20 cellular contexts compared by ENCODE assay signal in the genomic region with DNA sequence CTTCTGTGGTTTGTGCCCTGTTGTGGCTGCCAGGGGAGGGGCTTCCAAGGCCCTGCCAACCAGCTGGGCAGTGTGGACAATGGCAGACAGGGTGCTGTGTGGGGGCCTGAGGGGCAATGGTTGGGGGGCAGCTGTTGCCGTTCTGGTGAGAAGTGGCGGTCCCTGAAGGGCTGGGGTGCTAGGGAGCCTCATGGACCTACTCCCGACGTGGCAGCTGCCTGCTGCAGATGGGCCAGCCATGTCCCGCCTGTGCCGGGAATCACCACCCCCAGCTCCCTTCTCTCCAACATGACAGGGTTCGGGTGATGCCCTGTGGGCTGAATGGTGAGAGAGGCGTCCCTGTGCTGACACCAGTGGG.
DNase-seq lines count a peak whose midpoint lies in the region; ATAC-seq, FAIRE-seq and TF ChIP-seq lines count a peak whose summit lies in the region.
"Had no signal": no experiment of that assay in that cellular context is flagged by ENCODE, and none has a peak within 500 bp of the region (broad histone marks: within the 10 kb centered on the region; RNA-seq: fewer than 3 reads in every experiment).

No MANE protein-coding gene starts in this region.

- no peak for TF ChIP-seq POLR2A in spleen (IDR thresholded peaks at IDR 0.05)

- H3K4me3 ChIP-seq in kidney (ENCODE audit: low read length in 2 of 2), result no peak overlapping the region
- no peak overlapping the region for H3K4me3 ChIP-seq in spleen
- H3K4me3 ChIP-seq: adrenal gland, HAP-1, prostate gland, SJCRH30 had no signal

- 74 to 95% (median 82%) methylated on average over 6 to 8 of the region's 8 CpGs for WGBS in spleen, 5 donors

- H3K27ac ChIP-seq in kidney (ENCODE audit: low read depth in 2 of 2, low read length in 2 of 2) (no peak overlapping the region), spleen (no peak overlapping the region)
- H3K27ac ChIP-seq: prostate gland, SJCRH30 had no signal

- CTCF ChIA-PET in activated CD4-positive, alpha-beta memory T cell treated with anti-CD3 and anti-CD28 coated beads, Interleukin-2, amount 10 ng/mL, durations not matched to agents 7 days and 5 days (lab: Charles Lee), result no interaction called here

- no peaks in the 10 kb centered on the region for H3K27me3 Mint-ChIP-seq in activated T-cell treated with anti-CD3 and anti-CD28 coated beads, Interleukin-2, amount 50 U/mL, for 4 hours (ENCODE audit: low read depth)
- no peaks in the 10 kb centered on the region for H3K27me3 Mint-ChIP-seq in activated CD4-positive, alpha-beta memory T cell treated with anti-CD3 and anti-CD28 coated beads, Interleukin-2, amount 10 ng/mL, durations not matched to agents 7 days and 5 days
- H3K27me3 Mint-ChIP-seq: CD4-positive, alpha-beta memory T cell; stimulated activated memory B cell treated with anti-CD40 and anti-IgM and Interleukin-4, amounts not matched to agents 10 μg/mL and 1 μg/mL and 100 μg/mL, for 72 hours had no signal

- intact Hi-C loops in kidney (cut with DNase I), result no loop called here
- intact Hi-C loops in spleen (cut with DNase I; ENCODE audit: low total_unique reads), result no loop called here

- H3K4me3 Mint-ChIP-seq in activated T-cell treated with anti-CD3 and anti-CD28 coated beads, Interleukin-2, amount 50 U/mL, for 4 hours, result no peak overlapping the region
- no peak overlapping the region for H3K4me3 Mint-ChIP-seq in activated CD4-positive, alpha-beta memory T cell treated with anti-CD3 and anti-CD28 coated beads, Interleukin-2, amount 10 ng/mL, durations not matched to agents 7 days and 5 days
- H3K4me3 Mint-ChIP-seq: stimulated activated memory B cell treated with anti-CD40 and anti-IgM and Interleukin-4, amounts not matched to agents 10 μg/mL and 1 μg/mL and 100 μg/mL, for 72 hours had no signal

- no peak overlapping the region for H3K27ac Mint-ChIP-seq in activated CD4-positive, alpha-beta memory T cell treated with anti-CD3 and anti-CD28 coated beads, Interleukin-2, amount 10 ng/mL, durations not matched to agents 7 days and 5 days
- H3K27ac Mint-ChIP-seq: stimulated activated memory B cell treated with anti-CD40 and anti-IgM and Interleukin-4, amounts not matched to agents 10 μg/mL and 1 μg/mL and 100 μg/mL, for 72 hours had no signal

- H3K27me3 ChIP-seq in spleen (replicated peaks in 1 of 7), result no peaks in the 10 kb centered on the region
- H3K27me3 ChIP-seq: adrenal gland had no signal

- DNase-seq in activated T-cell treated with anti-CD3 and anti-CD28 coated beads, Interleukin-2, amount 50 U/mL, for 4 hours, result peak; percentile 1
- no peak for DNase-seq in activated T-cell treated with anti-CD3 and anti-CD28 coated beads, Interleukin-2, amount 50 U/mL, for 48 hours
- DNase-seq in activated CD4-positive, alpha-beta memory T cell treated with anti-CD3 and anti-CD28 coated beads, Interleukin-2, amount 10 ng/mL, durations not matched to agents 7 days and 5 days, result peak; percentile 11
- DNase-seq in kidney, result peak; percentile 59
- DNase-seq in spleen, result peak; percentile 59
- DNase-seq in GM13977 (ENCODE audit: low spot score), result no peak
- DNase-seq in SIG-M5 treated with dmso at 0.1 percent for 504 hours (lab: John Stamatoyannopoulos, UW; ENCODE audit: unreplicated experiment), result no peak
- no peak for DNase-seq in kidney tubule cell (ENCODE audit: low spot score)
- DNase-seq: CD4-positive, alpha-beta memory T cell; central memory CD4-positive, alpha-beta T cell; DMS79 treated with DMSO at 0.1 percent for 48 hours; KG1; NCI-H2081 treated with DMSO at 0.1 percent for 48 hours; NCI-H510A had no signal

- no peak overlapping the region for H3K9ac ChIP-seq in kidney (ENCODE audit: low read length in 2 of 2)

- H3K9me3 ChIP-seq in kidney (ENCODE audit: control insufficient read depth in 1 of 2, low read length in 2 of 2) (no peaks in the 10 kb centered on the region), spleen (no peaks in the 10 kb centered on the region)
- H3K9me3 ChIP-seq: adrenal gland, HAP-1, prostate gland, SJCRH30 had no signal

- in situ Hi-C loops in GM13977 (cut with MboI; ENCODE audit: low pct_unique_long_range_greater_than_20kb, low sequenced_read_pairs, unreplicated experiment), result no loop called here

- H3K4me1 Mint-ChIP-seq in activated T-cell treated with anti-CD3 and anti-CD28 coated beads, Interleukin-2, amount 50 U/mL, for 4 hours (ENCODE audit: low read depth), result peaks cover 2% of the 10 kb centered on the region
- no peaks in the 10 kb centered on the region for H3K4me1 Mint-ChIP-seq in activated CD4-positive, alpha-beta memory T cell treated with anti-CD3 and anti-CD28 coated beads, Interleukin-2, amount 10 ng/mL, durations not matched to agents 7 days and 5 days

- FAIRE-seq in kidney (lab: Jason Lieb, UNC), result no peak
- FAIRE-seq: urothelium cell line had no signal

- no peaks in the 10 kb centered on the region for H3K36me3 Mint-ChIP-seq in activated T-cell treated with anti-CD3 and anti-CD28 coated beads, Interleukin-2, amount 50 U/mL, for 4 hours (ENCODE audit: insufficient read depth)
- no peaks in the 10 kb centered on the region for H3K36me3 Mint-ChIP-seq in activated CD4-positive, alpha-beta memory T cell treated with anti-CD3 and anti-CD28 coated beads, Interleukin-2, amount 10 ng/mL, durations not matched to agents 7 days and 5 days (ENCODE audit: low read depth)
- H3K36me3 Mint-ChIP-seq: stimulated activated memory B cell treated with anti-CD40 and anti-IgM and Interleukin-4, amounts not matched to agents 10 μg/mL and 1 μg/mL and 100 μg/mL, for 72 hours had no signal

- ATAC-seq in activated T-cell treated with anti-CD3 and anti-CD28 coated beads, Interleukin-2, amount 50 U/mL, for 4 hours, result no peak
- ATAC-seq: stimulated activated memory B cell treated with anti-CD40 and anti-IgM and Interleukin-4, amounts not matched to agents 10 μg/mL and 1 μg/mL and 100 μg/mL, for 72 hours had no signal

- H3K4me1 ChIP-seq in kidney (ENCODE audit: control insufficient read depth in 1 of 2, insufficient read depth in 1 of 2, low read depth in 1 of 2, low read length in 2 of 2) (peaks cover 0 to 7% of the 10 kb centered on the region in 2 donors), spleen (no peaks in the 10 kb centered on the region)
- H3K4me1 ChIP-seq: HAP-1, prostate gland, SJCRH30 had no signal

- no peaks in the 10 kb centered on the region for H3K36me3 ChIP-seq in kidney (ENCODE audit: control insufficient read depth in 1 of 2, insufficient read depth in 2 of 2, low read length in 2 of 2)
- no peaks in the 10 kb centered on the region for H3K36me3 ChIP-seq in spleen
- H3K36me3 ChIP-seq: adrenal gland, HAP-1, prostate gland, SJCRH30 had no signal

- TF ChIP-seq CTCF in kidney (IDR thresholded peaks at IDR 0.05; ENCODE audit: borderline replicate concordance, extremely low read depth, insufficient read depth), result no peak
- no peak for TF ChIP-seq CTCF in spleen (IDR thresholded peaks at IDR 0.05 in 8 of 11, conservative IDR thresholded peaks at IDR 0.05 in 3 of 11)
- TF ChIP-seq CTCF in GM13977 (IDR thresholded peaks at IDR 0.05; ENCODE audit: extremely low read depth, insufficient read depth, missing control alignments), result no peak

- no peaks in the 10 kb centered on the region for H3K9me3 Mint-ChIP-seq in activated T-cell treated with anti-CD3 and anti-CD28 coated beads, Interleukin-2, amount 50 U/mL, for 4 hours
- no peaks in the 10 kb centered on the region for H3K9me3 Mint-ChIP-seq in activated CD4-positive, alpha-beta memory T cell treated with anti-CD3 and anti-CD28 coated beads, Interleukin-2, amount 10 ng/mL, durations not matched to agents 7 days and 5 days
- H3K9me3 Mint-ChIP-seq: CD4-positive, alpha-beta memory T cell; stimulated activated memory B cell treated with anti-CD40 and anti-IgM and Interleukin-4, amounts not matched to agents 10 μg/mL and 1 μg/mL and 100 μg/mL, for 72 hours had no signal

- POLR2A ChIA-PET in activated CD4-positive, alpha-beta memory T cell treated with anti-CD3 and anti-CD28 coated beads, Interleukin-2, amount 10 ng/mL, durations not matched to agents 7 days and 5 days (lab: Charles Lee), result interaction anchor here (0.7 kb wide), 1 partner anchor 227 kb away, joined by 3 read pairs; no protein-coding TSS in a partner anchor

Comparison
In these comparisons a context has a peak if more than half of its experiments do, and no peak if none do; other contexts are left out.
1. DNase-seq: peak in activated T-cell treated with anti-CD3 and anti-CD28 coated beads, Interleukin-2, amount 50 U/mL, for 4 hours (single experiment), activated CD4-positive, alpha-beta memory T cell treated with anti-CD3 and anti-CD28 coated beads, Interleukin-2, amount 10 ng/mL, durations not matched to agents 7 days and 5 days (single experiment), kidney (single experiment) and spleen (single experiment); none in activated T-cell treated with anti-CD3 and anti-CD28 coated beads, Interleukin-2, amount 50 U/mL, for 48 hours (0 of 2), GM13977 (single experiment), SIG-M5 treated with dmso at 0.1 percent for 504 hours (single experiment) and kidney tubule cell (single experiment).